Comparison of ENCODE assay signal across 7 cellular contexts in the genomic region with DNA sequence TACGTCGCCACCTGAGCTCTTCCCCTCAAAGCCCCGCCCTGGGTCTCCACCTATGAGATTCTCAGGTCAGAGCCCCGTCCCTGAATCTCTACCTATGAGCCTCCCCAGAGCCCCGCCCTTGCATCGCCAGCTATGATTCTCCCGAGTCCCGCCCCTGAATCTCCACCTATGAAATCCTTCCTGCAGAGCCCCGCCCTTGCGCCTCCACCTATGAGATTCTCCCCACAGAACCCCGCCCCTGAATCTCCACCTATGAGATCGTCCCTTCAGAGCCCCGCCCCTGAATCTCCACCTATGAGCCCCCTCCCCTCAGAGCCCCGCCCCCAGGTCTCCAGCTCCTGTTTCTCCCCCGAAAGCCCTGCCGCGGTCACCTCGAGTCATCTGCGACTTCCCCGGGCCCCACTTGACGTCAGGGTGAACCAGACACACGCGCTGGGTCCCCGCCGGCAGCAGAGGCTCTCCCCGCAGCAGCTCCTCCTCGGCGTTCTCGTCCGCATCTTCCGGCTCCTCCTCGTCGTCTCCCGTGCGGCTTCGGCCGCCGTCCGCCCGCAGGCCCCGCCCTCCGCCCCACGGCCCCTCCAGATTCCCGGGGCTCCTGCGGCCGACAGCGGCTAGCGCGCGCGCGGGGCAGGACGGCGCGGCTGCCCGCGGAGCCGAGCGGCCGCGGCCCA. TPM values are rescaled to one million over a fixed set of nuclear protein-coding genes. Genes with fewer than 3 reads are reported as not detected.
DNase-seq lines count a peak whose midpoint lies in the region; ATAC-seq, FAIRE-seq and TF ChIP-seq lines count a peak whose summit lies in the region.

No MANE protein-coding gene starts in this region.

- H2AFZ ChIP-seq in HepG2 (ENCODE audit: low read length), result no peak overlapping the region

- H3K4me3 ChIP-seq in HepG2 (replicated peaks in 1 of 3; ENCODE audit: insufficient read depth in 1 of 3, low read depth in 2 of 3, low read length in 3 of 3), result peak overlapping the region; percentile 71 to 81 (median 80)

- H3K9me3 ChIP-seq in HepG2 (ENCODE audit: low read length), result no peaks in the 10 kb centered on the region

- POLR2A ChIA-PET in HepG2 (lab: Yijun Ruan, JAX), result no interaction called here

- H3K4me1 ChIP-seq in HepG2 (ENCODE audit: insufficient read depth, low read length), result peaks cover 20% of the 10 kb centered on the region

- intact Hi-C loops in HepG2 (cut with micrococcal nuclease; ENCODE audit: unreplicated experiment), result loop anchor here (5.0 kb wide), 1 partner anchor 41 kb away; no protein-coding TSS in a partner anchor

- peak overlapping the region; percentile 85 for H3K9ac ChIP-seq in HepG2 (ENCODE audit: insufficient read depth, low read depth, low read length)

- TF ChIP-seq EP300 in HepG2 (IDR thresholded peaks at IDR 0.05; ENCODE audit: low read depth in 2 of 2, low read length in 2 of 2), result no peak
- TF ChIP-seq EP300 in HepG2 (CRISPR knock-in tag; IDR thresholded peaks at IDR 0.05; ENCODE audit: borderline replicate concordance), result no peak

- peak overlapping the region; percentile 75 for H3K4me2 ChIP-seq in HepG2 (ENCODE audit: low read depth, low read length)

- H4K20me1 ChIP-seq in HepG2 (ENCODE audit: insufficient read depth, low read length), result peaks cover 6% of the 10 kb centered on the region; the same call in 1 of the 2 replicates

- DNase-seq in T-helper 9 cell (peak; percentile 97), cerebellum (ENCODE audit: low spot score) (peak; percentile 96), HepG2 (ENCODE audit: low spot score) (peak; percentile 98), SHP77 treated with DMSO at 0.1 percent for 48 hours (lab: John Stamatoyannopoulos, UW) (no peak)
- peak; percentile 95 to 97 for DNase-seq in stimulated activated CD4-positive, alpha-beta T cell treated with anti-CD3 and anti-CD28 coated beads, Interleukin-4, amount 100 ng/mL, for 4 hours

- ATAC-seq in GM18873 (IDR thresholded peaks at IDR 0.05; ENCODE audit: low FRiP score, unreplicated experiment) (peak; percentile 65), HG03108 (IDR thresholded peaks at IDR 0.05; ENCODE audit: unreplicated experiment) (peak; percentile 51), HepG2 (peak; percentile 73)

- peak; percentile 76; the same call in 1 of the 2 replicates for TF ChIP-seq RAD21 in HepG2 (CRISPR knock-in tag; IDR thresholded peaks at IDR 0.05)

- in situ Hi-C loops in HepG2 (cut with HindIII; ENCODE audit: extremely low pct_ligation_motif_present, low pct_unique_long_range_greater_than_20kb), result loop anchor here (5.0 kb wide), 1 partner anchor 41 kb away; no protein-coding TSS in a partner anchor

- BruUV-seq in HepG2 (replicated peaks; lab: Mats Ljungman, UMichigan), result no TSS peak

- H3K79me2 ChIP-seq in HepG2 (ENCODE audit: insufficient read depth, low read length), result peaks cover 9% of the 10 kb centered on the region

- no peak for FAIRE-seq in HepG2 (lab: Jason Lieb, UNC)

- H3K36me3 ChIP-seq in HepG2 (replicated peaks in 1 of 2; ENCODE audit: control insufficient read depth in 1 of 2, insufficient read depth in 2 of 2, low read length in 2 of 2), result peaks cover 5 to 29% of the 10 kb centered on the region in 2 experiments; a peak in 4 of 5 replicates

- no peaks in the 10 kb centered on the region for H3K27me3 ChIP-seq in HepG2 (ENCODE audit: control insufficient read depth in 1 of 2, insufficient read depth in 2 of 2, low read length in 2 of 2)

- peak in 1 of 2 experiments; percentile 68; a peak in 2 of 4 replicates for TF ChIP-seq POLR2A in HepG2 (IDR thresholded peaks at IDR 0.05; ENCODE audit: insufficient read depth in 1 of 2, low read depth in 2 of 2, low read length in 2 of 2)

- WGBS in HepG2 (ENCODE audit: low lambda C conversion rate), result 3% methylated on average over 23 of the region's 61 CpGs

- H3K27ac ChIP-seq in HepG2 (ENCODE audit: extremely low read length, insufficient read depth, low read length), result peak overlapping the region; percentile 91

- no peak for TF ChIP-seq CTCF in HepG2 (CRISPR knock-in tag; IDR thresholded peaks at IDR 0.05)

- CTCF ChIA-PET in HepG2 (lab: Yijun Ruan, JAX; ENCODE audit: low intra/inter-chr PET ratio, low total read pairs), result no interaction called here

TF ChIP-seq in HepG2, 621 proteins besides CTCF, POLR2A, EP300 and RAD21 (continues in another document):
- no peak for TF ChIP-seq ZNF3 (CRISPR knock-in tag; IDR thresholded peaks at IDR 0.05)
- peak; percentile 82 for TF ChIP-seq NFYB (CRISPR knock-in tag; IDR thresholded peaks at IDR 0.05)
- 0 out of 2 replicates have a peak, but pooled peaks have one; percentile 45 for TF ChIP-seq ZMAT3 (CRISPR knock-in tag; conservative IDR thresholded peaks at IDR 0.05)
- TF ChIP-seq POLR2G (IDR thresholded peaks at IDR 0.05; ENCODE audit: low read depth, low read length), result peak; percentile 90
- no peak for TF ChIP-seq CHCHD3 (CRISPR knock-in tag; IDR thresholded peaks at IDR 0.05)
- TF ChIP-seq SNAPC2 (CRISPR knock-in tag; IDR thresholded peaks at IDR 0.05), result 0 out of 2 replicates have a peak, but pooled peaks have one; percentile 35
- peak; percentile 52; the same call in 1 of the 2 replicates for TF ChIP-seq POLR2AphosphoS5 (IDR thresholded peaks at IDR 0.05; ENCODE audit: low read depth, low read length)
- peak; percentile 41; the same call in 1 of the 2 replicates for TF ChIP-seq FIP1L1 (IDR thresholded peaks at IDR 0.05; ENCODE audit: borderline replicate concordance, insufficient read depth, low read depth, low read length)
- TF ChIP-seq, protein P1, sequence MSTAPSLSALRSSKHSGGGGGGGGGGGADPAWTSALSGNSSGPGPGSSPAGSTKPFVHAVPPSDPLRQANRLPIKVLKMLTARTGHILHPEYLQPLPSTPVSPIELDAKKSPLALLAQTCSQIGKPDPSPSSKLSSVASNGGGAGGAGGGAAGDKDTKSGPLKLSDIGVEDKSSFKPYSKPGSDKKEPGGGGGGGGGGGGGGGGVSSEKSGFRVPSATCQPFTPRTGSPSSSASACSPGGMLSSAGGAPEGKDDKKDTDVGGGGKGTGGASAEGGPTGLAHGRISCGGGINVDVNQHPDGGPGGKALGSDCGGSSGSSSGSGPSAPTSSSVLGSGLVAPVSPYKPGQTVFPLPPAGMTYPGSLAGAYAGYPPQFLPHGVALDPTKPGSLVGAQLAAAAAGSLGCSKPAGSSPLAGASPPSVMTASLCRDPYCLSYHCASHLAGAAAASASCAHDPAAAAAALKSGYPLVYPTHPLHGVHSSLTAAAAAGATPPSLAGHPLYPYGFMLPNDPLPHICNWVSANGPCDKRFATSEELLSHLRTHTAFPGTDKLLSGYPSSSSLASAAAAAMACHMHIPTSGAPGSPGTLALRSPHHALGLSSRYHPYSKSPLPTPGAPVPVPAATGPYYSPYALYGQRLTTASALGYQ (CRISPR knock-in tag; IDR thresholded peaks at IDR 0.05), result peak; percentile 10; the same call in 1 of the 2 replicates

RNA-seq across cellular contexts. Expression of a gene that starts 0.4 kb away (rescaled TPM):
- 11.6 TPM for total RNA-seq in cerebellum
- total RNA-seq in HepG2 (2016; rRNA removed; fragmentation: Illumina TruSeq; extraction: Trizol), result 35.6 and 39.6 TPM in 2 replicates
- total RNA-seq in HepG2 (2016; cell fraction: cytosol; rRNA removed; fragmentation: Illumina TruSeq; extraction: Trizol; ENCODE audit: low read depth), result 33.9 and 34.6 TPM in 2 replicates
- 32.3 and 41.0 TPM in 2 replicates for total RNA-seq in HepG2 (2016; cell fraction: insoluble cytoplasmic fraction; rRNA removed; fragmentation: Illumina TruSeq; extraction: Trizol)
- 50.6 and 52.4 TPM in 2 replicates for total RNA-seq in HepG2 (2016; cell fraction: membrane; rRNA removed; fragmentation: Illumina TruSeq; extraction: Trizol)
- 17.0 and 20.4 TPM in 2 replicates for total RNA-seq in HepG2 (2016; cell fraction: nucleus; rRNA removed; fragmentation: Illumina TruSeq; extraction: Trizol)
- 20.2 and 22.1 TPM in 2 replicates for polyA plus RNA-seq in HepG2 (2011; rRNA removed)
- 18.4 and 31.3 TPM in 2 replicates for polyA plus RNA-seq in HepG2 (2011; cell fraction: cytosol; rRNA removed)
- polyA plus RNA-seq in HepG2 (2011; cell fraction: nucleus; rRNA removed), result 29.4 and 36.8 TPM in 2 replicates
- polyA plus RNA-seq in HepG2 (2012), result 16.6 and 18.3 TPM in 2 replicates
- polyA plus RNA-seq in HepG2 (2016; cell fraction: cytosol; fragmentation: Illumina TruSeq; extraction: Trizol; ENCODE audit: low read depth), result 46.6 and 50.3 TPM in 2 replicates
- 38.1 and 42.7 TPM in 2 replicates for polyA plus RNA-seq in HepG2 (2016; cell fraction: insoluble cytoplasmic fraction; fragmentation: Illumina TruSeq; extraction: Trizol; ENCODE audit: low read depth)
- polyA plus RNA-seq in HepG2 (2016; cell fraction: membrane; fragmentation: Illumina TruSeq; extraction: Trizol; ENCODE audit: low read depth), result 50.6 and 54.4 TPM in 2 replicates
- polyA plus RNA-seq in HepG2 (2016; cell fraction: nucleus; fragmentation: Illumina TruSeq; extraction: Trizol; ENCODE audit: insufficient read depth, low read depth), result 41.5 and 48.9 TPM in 2 replicates
- 14.7 and 27.7 TPM in 2 replicates for polyA minus RNA-seq in HepG2 (2011; rRNA and poly(A)+ RNA removed; ENCODE audit: low replicate concordance)
- polyA minus RNA-seq in HepG2 (2011; cell fraction: cytosol; rRNA and poly(A)+ RNA removed), result 10.6 and 14.2 TPM in 2 replicates
- polyA minus RNA-seq in HepG2 (2011; cell fraction: nucleus; rRNA and poly(A)+ RNA removed), result 4.7 and 7.2 TPM in 2 replicates

RNA-seq across cellular contexts. Expression of a gene that starts 37.0 kb away (rescaled TPM):
- total RNA-seq in cerebellum, result 14.2 TPM
- total RNA-seq in HepG2 (2016; rRNA removed; fragmentation: Illumina TruSeq; extraction: Trizol), result 87.7 and 111 TPM in 2 replicates
- total RNA-seq in HepG2 (2016; cell fraction: cytosol; rRNA removed; fragmentation: Illumina TruSeq; extraction: Trizol; ENCODE audit: low read depth), result 14.7 and 15.6 TPM in 2 replicates
- 93.5 and 100 TPM in 2 replicates for total RNA-seq in HepG2 (2016; cell fraction: insoluble cytoplasmic fraction; rRNA removed; fragmentation: Illumina TruSeq; extraction: Trizol)
- 44.6 and 46.3 TPM in 2 replicates for total RNA-seq in HepG2 (2016; cell fraction: membrane; rRNA removed; fragmentation: Illumina TruSeq; extraction: Trizol)
- total RNA-seq in HepG2 (2016; cell fraction: nucleus; rRNA removed; fragmentation: Illumina TruSeq; extraction: Trizol), result 61.7 and 72.3 TPM in 2 replicates
- 153 and 202 TPM in 2 replicates for polyA plus RNA-seq in HepG2 (2011; rRNA removed)
- polyA plus RNA-seq in HepG2 (2011; cell fraction: cytosol; rRNA removed), result 97.5 and 98.8 TPM in 2 replicates
- 373 and 416 TPM in 2 replicates for polyA plus RNA-seq in HepG2 (2011; cell fraction: nucleus; rRNA removed)
- 118 and 196 TPM in 2 replicates for polyA plus RNA-seq in HepG2 (2012)
- 10.9 TPM in 2 replicates for polyA plus RNA-seq in HepG2 (2016; cell fraction: cytosol; fragmentation: Illumina TruSeq; extraction: Trizol; ENCODE audit: low read depth)
- 71.2 and 91.8 TPM in 2 replicates for polyA plus RNA-seq in HepG2 (2016; cell fraction: insoluble cytoplasmic fraction; fragmentation: Illumina TruSeq; extraction: Trizol; ENCODE audit: low read depth)
- polyA plus RNA-seq in HepG2 (2016; cell fraction: membrane; fragmentation: Illumina TruSeq; extraction: Trizol; ENCODE audit: low read depth), result 29.2 and 29.4 TPM in 2 replicates
- 178 and 219 TPM in 2 replicates for polyA plus RNA-seq in HepG2 (2016; cell fraction: nucleus; fragmentation: Illumina TruSeq; extraction: Trizol; ENCODE audit: insufficient read depth, low read depth)
- polyA minus RNA-seq in HepG2 (2011; rRNA and poly(A)+ RNA removed; ENCODE audit: low replicate concordance), result 70.5 and 467 TPM in 2 replicates
- polyA minus RNA-seq in HepG2 (2011; cell fraction: cytosol; rRNA and poly(A)+ RNA removed), result 116 and 195 TPM in 2 replicates
- polyA minus RNA-seq in HepG2 (2011; cell fraction: nucleus; rRNA and poly(A)+ RNA removed), result 115 and 118 TPM in 2 replicates
